ENCODE assay signal across 8 cellular contexts in the genomic region with DNA sequence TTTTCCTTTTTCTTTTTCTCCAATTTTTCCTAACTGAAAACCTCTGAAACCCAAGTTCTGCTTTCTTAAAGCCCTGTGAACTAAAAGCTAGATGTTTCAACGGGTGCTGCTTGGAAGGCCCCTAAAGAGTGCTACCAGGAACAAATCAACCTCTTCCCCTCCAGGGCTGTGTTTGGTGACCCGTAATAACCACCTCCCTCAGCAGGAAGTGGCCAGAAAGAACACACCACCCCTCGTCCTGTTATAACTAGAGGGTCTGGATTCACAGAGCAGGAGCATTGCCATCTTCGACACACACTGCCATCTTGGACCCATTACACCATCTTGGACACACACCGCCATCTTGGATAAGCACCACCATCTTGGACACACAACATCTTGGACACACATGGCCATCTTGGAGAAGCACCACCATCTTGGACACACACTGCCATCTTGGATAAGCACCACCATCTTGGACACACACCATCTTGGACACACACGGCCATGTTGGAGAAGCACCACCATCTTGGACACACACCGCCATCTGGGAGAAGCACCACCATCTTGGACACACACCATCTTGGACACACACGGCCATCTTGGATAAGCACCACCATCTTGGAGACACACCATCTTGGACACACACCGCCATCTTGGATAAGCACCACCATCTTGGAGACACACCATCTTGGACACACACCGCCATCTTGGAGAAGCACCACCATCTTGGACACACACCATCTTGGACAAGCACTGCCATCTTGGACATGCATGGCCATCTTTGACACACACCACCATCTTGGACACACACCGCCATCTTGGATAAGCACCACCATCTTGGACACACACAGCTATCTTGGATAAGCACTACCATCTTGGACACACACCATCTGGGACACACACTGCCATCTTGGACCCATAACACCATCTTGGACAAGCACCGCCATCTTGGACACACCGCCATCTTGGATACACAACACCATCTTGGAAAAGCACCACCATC. TPM values are rescaled to one million over a fixed set of nuclear protein-coding genes. Genes with fewer than 3 reads are reported as not detected.
DNase-seq lines count a peak whose midpoint lies in the region; ATAC-seq and TF ChIP-seq lines count a peak whose summit lies in the region.
"Not testable (repeated sequence)": the region's sequence is repeated elsewhere in the genome, so short reads cannot be mapped to it uniquely, and the experiment has no call there.

No MANE protein-coding gene starts in this region.

- H3K9me3 Mint-ChIP-seq in CD4-positive, alpha-beta T cell = peaks cover 19% of the 10 kb centered on the region
- not testable (repeated sequence) for H3K9me3 Mint-ChIP-seq in IgD-negative memory B cell
- peaks cover 49% of the 10 kb centered on the region for H3K9me3 Mint-ChIP-seq in activated CD4-positive, alpha-beta T cell treated with anti-CD3 and anti-CD28 coated beads, Interleukin-2, amount 10 ng/mL, durations not matched to agents 24 days and 14 days
- H3K9me3 Mint-ChIP-seq in activated naive CD4-positive, alpha-beta T cell treated with anti-CD3 and anti-CD28 coated beads, Interleukin-2, amount 50 U/mL, for 72 hours = peaks cover 46 to 57% of the 10 kb centered on the region in 2 donors
- H3K9me3 Mint-ChIP-seq in natural killer cell treated with Interleukin-12 subunit alpha and Interleukin-12 subunit beta and Interleukin-15 and Interleukin-18, amount 100 ng/mL, for 72 hours = peaks cover 38% of the 10 kb centered on the region

- DNase-seq in CD4-positive, alpha-beta T cell = peak in 1 of 10 experiments; percentile 24
- peak; percentile 66 for DNase-seq in activated CD4-positive, alpha-beta T cell treated with anti-CD3 and anti-CD28 coated beads, Interleukin-2, amount 10 ng/mL, durations not matched to agents 24 days and 14 days
- peak; percentile 2 to 47 for DNase-seq in activated naive CD4-positive, alpha-beta T cell treated with anti-CD3 and anti-CD28 coated beads, Interleukin-2, amount 50 U/mL, for 72 hours (ENCODE audit: low spot score in 2 of 2)
- DNase-seq in Right ventricle myocardium superior = peak; percentile 5
- not testable (repeated sequence) for DNase-seq in natural killer cell treated with Interleukin-12 subunit alpha and Interleukin-12 subunit beta and Interleukin-15 and Interleukin-18, amount 100 ng/mL, for 72 hours (ENCODE audit: low spot score)
- peak; percentile 20 to 40 for DNase-seq in suprapubic skin (ENCODE audit: low spot score in 2 of 2)

- not testable (repeated sequence) for H3K27me3 Mint-ChIP-seq in CD4-positive, alpha-beta T cell; IgD-negative memory B cell; activated CD4-positive, alpha-beta T cell treated with anti-CD3 and anti-CD28 coated beads, Interleukin-2, amount 10 ng/mL, durations not matched to agents 24 days and 14 days; natural killer cell treated with Interleukin-12 subunit alpha and Interleukin-12 subunit beta and Interleukin-15 and Interleukin-18, amount 100 ng/mL, for 72 hours

- TF ChIP-seq POLR2A in suprapubic skin (IDR thresholded peaks at IDR 0.05) = not testable (repeated sequence)

- H3K4me3 ChIP-seq in suprapubic skin = not testable (repeated sequence)

- not testable (repeated sequence) for ATAC-seq in CD4-positive, alpha-beta T cell (ENCODE audit: poor library complexity); Right ventricle myocardium superior (ENCODE audit: poor library complexity)
- ATAC-seq in GM19468 (IDR thresholded peaks at IDR 0.05; ENCODE audit: extremely low read depth, unreplicated experiment) = peak; percentile 27
- peak; percentile 20 to 52 for ATAC-seq in activated naive CD4-positive, alpha-beta T cell treated with anti-CD3 and anti-CD28 coated beads, Interleukin-2, amount 50 U/mL, for 72 hours
- peak; percentile 80 to 82 for ATAC-seq in natural killer cell treated with Interleukin-12 subunit alpha and Interleukin-12 subunit beta and Interleukin-15 and Interleukin-18, amount 100 ng/mL, for 72 hours

- POLR2A ChIA-PET in CD4-positive, alpha-beta T cell (lab: Charles Lee) = not testable (repeated sequence)

- H3K4me1 ChIP-seq in suprapubic skin = peaks cover 19% of the 10 kb centered on the region

- H3K4me3 Mint-ChIP-seq in CD4-positive, alpha-beta T cell; activated CD4-positive, alpha-beta T cell treated with anti-CD3 and anti-CD28 coated beads, Interleukin-2, amount 10 ng/mL, durations not matched to agents 24 days and 14 days: not testable (repeated sequence)
- peak overlapping the region in 2 of 4 donors; percentile 36 to 79 for H3K4me3 Mint-ChIP-seq in IgD-negative memory B cell
- peak overlapping the region; percentile 58 for H3K4me3 Mint-ChIP-seq in natural killer cell treated with Interleukin-12 subunit alpha and Interleukin-12 subunit beta and Interleukin-15 and Interleukin-18, amount 100 ng/mL, for 72 hours

- intact Hi-C loops in CD4-positive, alpha-beta T cell (cut with DNase I, micrococcal nuclease); activated CD4-positive, alpha-beta T cell treated with anti-CD3 and anti-CD28 coated beads, Interleukin-2, amount 10 ng/mL, durations not matched to agents 24 days and 14 days (cut with micrococcal nuclease): not testable (repeated sequence)
- intact Hi-C loops in Right ventricle myocardium superior (cut with DNase I) = loop anchor here (10.0 kb wide), 1 partner anchor 52 kb away; the partner anchor contains the start of gene SLC25A6

- not testable (repeated sequence) for H3K27ac ChIP-seq in CD4-positive, alpha-beta T cell (ENCODE audit: low read depth, low read length); suprapubic skin

- not testable (repeated sequence) for H3K36me3 ChIP-seq in suprapubic skin

- not testable (repeated sequence) for H3K9me3 ChIP-seq in CD4-positive, alpha-beta T cell (ENCODE audit: control insufficient read depth, low read length); suprapubic skin

- H3K27ac Mint-ChIP-seq in CD4-positive, alpha-beta T cell = peak overlapping the region; percentile 61
- peak overlapping the region; percentile 20 to 73 (median 33) for H3K27ac Mint-ChIP-seq in IgD-negative memory B cell
- not testable (repeated sequence) for H3K27ac Mint-ChIP-seq in activated CD4-positive, alpha-beta T cell treated with anti-CD3 and anti-CD28 coated beads, Interleukin-2, amount 10 ng/mL, durations not matched to agents 24 days and 14 days
- H3K27ac Mint-ChIP-seq in activated naive CD4-positive, alpha-beta T cell treated with anti-CD3 and anti-CD28 coated beads, Interleukin-2, amount 50 U/mL, for 72 hours = peak overlapping the region; percentile 76 to 92
- peak overlapping the region; percentile 76 to 89 for H3K27ac Mint-ChIP-seq in natural killer cell treated with Interleukin-12 subunit alpha and Interleukin-12 subunit beta and Interleukin-15 and Interleukin-18, amount 100 ng/mL, for 72 hours

- 86% methylated on average over 13 of the region's 13 CpGs for WGBS in suprapubic skin

- peaks cover 15% of the 10 kb centered on the region for H3K4me1 Mint-ChIP-seq in CD4-positive, alpha-beta T cell (ENCODE audit: low read depth)
- H3K4me1 Mint-ChIP-seq in IgD-negative memory B cell; activated CD4-positive, alpha-beta T cell treated with anti-CD3 and anti-CD28 coated beads, Interleukin-2, amount 10 ng/mL, durations not matched to agents 24 days and 14 days: not testable (repeated sequence)
- peaks cover 52 to 61% of the 10 kb centered on the region in 2 donors for H3K4me1 Mint-ChIP-seq in natural killer cell treated with Interleukin-12 subunit alpha and Interleukin-12 subunit beta and Interleukin-15 and Interleukin-18, amount 100 ng/mL, for 72 hours (ENCODE audit: low read depth in 2 of 2)

- CTCF ChIA-PET in CD4-positive, alpha-beta T cell (lab: Charles Lee) = not testable (repeated sequence)

- not testable (repeated sequence) for TF ChIP-seq CTCF in CD4-positive, alpha-beta T cell (IDR thresholded peaks at IDR 0.05); suprapubic skin (IDR thresholded peaks at IDR 0.05)

- TF ChIP-seq EP300 in suprapubic skin (IDR thresholded peaks at IDR 0.05) = not testable (repeated sequence)

- H3K27me3 ChIP-seq in CD4-positive, alpha-beta T cell (ENCODE audit: control insufficient read depth, insufficient read depth, low read length); suprapubic skin: not testable (repeated sequence)

- H3K36me3 Mint-ChIP-seq in CD4-positive, alpha-beta T cell (ENCODE audit: low read depth) = peaks cover 70% of the 10 kb centered on the region
- peaks cover 11% of the 10 kb centered on the region for H3K36me3 Mint-ChIP-seq in IgD-negative memory B cell
- H3K36me3 Mint-ChIP-seq in activated CD4-positive, alpha-beta T cell treated with anti-CD3 and anti-CD28 coated beads, Interleukin-2, amount 10 ng/mL, durations not matched to agents 24 days and 14 days (ENCODE audit: low read depth) = peaks cover 75% of the 10 kb centered on the region
- peaks cover 68 to 77% of the 10 kb centered on the region in 2 donors for H3K36me3 Mint-ChIP-seq in activated naive CD4-positive, alpha-beta T cell treated with anti-CD3 and anti-CD28 coated beads, Interleukin-2, amount 50 U/mL, for 72 hours
- peaks cover 55% of the 10 kb centered on the region for H3K36me3 Mint-ChIP-seq in natural killer cell treated with Interleukin-12 subunit alpha and Interleukin-12 subunit beta and Interleukin-15 and Interleukin-18, amount 100 ng/mL, for 72 hours

RNA-seq across cellular contexts. Expression of gene ASMTL, which starts 5.4 kb away (rescaled TPM):
- 10 to 100 TPM; 34.6 to 39.3 TPM for total RNA-seq in CD4-positive, alpha-beta T cell
- polyA plus RNA-seq in IgD-negative memory B cell = 50.1 TPM
- total RNA-seq in activated CD4-positive, alpha-beta T cell treated with anti-CD3 and anti-CD28 coated beads, Interleukin-2, amount 10 ng/mL, durations not matched to agents 24 days and 14 days = 44.5 and 46.6 TPM in 2 replicates
- 10 to 100 TPM; 54.9 to 58.0 TPM for total RNA-seq in activated naive CD4-positive, alpha-beta T cell treated with anti-CD3 and anti-CD28 coated beads, Interleukin-2, amount 50 U/mL, for 72 hours
- total RNA-seq in Right ventricle myocardium superior (31.8 TPM), suprapubic skin (10 to 100 TPM; 19.4 to 27.7 (median 24.4) TPM)
- total RNA-seq in natural killer cell treated with Interleukin-12 subunit alpha and Interleukin-12 subunit beta and Interleukin-15 and Interleukin-18, amount 100 ng/mL, for 72 hours = 10 to 100 TPM; 84.8 to 94.2 TPM

RNA-seq across cellular contexts. Expression of gene SLC25A6, which starts 55.4 kb away (rescaled TPM):
- 100 to 1,000 TPM; 338 to 340 TPM for total RNA-seq in CD4-positive, alpha-beta T cell
- 881 TPM for polyA plus RNA-seq in IgD-negative memory B cell
- total RNA-seq in activated CD4-positive, alpha-beta T cell treated with anti-CD3 and anti-CD28 coated beads, Interleukin-2, amount 10 ng/mL, durations not matched to agents 24 days and 14 days = 302 and 306 TPM in 2 replicates
- total RNA-seq in activated naive CD4-positive, alpha-beta T cell treated with anti-CD3 and anti-CD28 coated beads, Interleukin-2, amount 50 U/mL, for 72 hours = 100 to 1,000 TPM; 382 to 645 TPM
- total RNA-seq in Right ventricle myocardium superior (141 TPM), suprapubic skin (100 to 1,000 TPM; 250 to 408 (median 336) TPM)
- total RNA-seq in natural killer cell treated with Interleukin-12 subunit alpha and Interleukin-12 subunit beta and Interleukin-15 and Interleukin-18, amount 100 ng/mL, for 72 hours = 100 to 1,000 TPM; 224 to 343 TPM
